7 cellular contexts compared by ENCODE assay signal in genomic region chr5:139414601-139415121, GRCh38. TPM values are rescaled to one million over a fixed set of nuclear protein-coding genes. Genes with fewer than 3 reads are reported as not detected.
A peak's percentile ranks its signal among the peaks of the same experiment; 100 is the strongest.
DNase-seq lines count a peak whose midpoint lies in the region; ATAC-seq and FAIRE-seq lines count a peak whose summit lies in the region.
"Had no signal": no experiment of that assay in that cellular context is flagged by ENCODE, and none has a peak within 500 bp of the region (broad histone marks: within the 10 kb centered on the region; RNA-seq: fewer than 3 reads in every experiment).

No MANE protein-coding gene starts in this region.

- H3K36me3 Mint-ChIP-seq in activated T-helper 2 cell treated with anti-CD3 and anti-CD28 coated beads, Interferon-gamma antibody, Interleukin-2, Interleukin-4, amounts not matched to agents 10 μg/mL and 5 μg/mL and 100 μg/mL, durations not matched to agents 14 hours and 24 hours and 36 hours (ENCODE audit: low read depth) = peaks cover 55% of the 10 kb centered on the region
- peaks cover 0 to 23% (median 17%) of the 10 kb centered on the region in 3 donors for H3K36me3 Mint-ChIP-seq in immature natural killer cell

- peak; percentile 58 for FAIRE-seq in GM19239 (lab: Jason Lieb, UNC)

- no peak for ATAC-seq in GM21360 (IDR thresholded peaks at IDR 0.05; ENCODE audit: unreplicated experiment)

- no peaks in the 10 kb centered on the region for H3K27me3 ChIP-seq in muscle layer of duodenum (ENCODE audit: low read depth, low read length)

- peak overlapping the region; percentile 66 for H3K4me3 Mint-ChIP-seq in activated T-helper 2 cell treated with anti-CD3 and anti-CD28 coated beads, Interferon-gamma antibody, Interleukin-2, Interleukin-4, amounts not matched to agents 10 μg/mL and 5 μg/mL and 100 μg/mL, durations not matched to agents 14 hours and 24 hours and 36 hours (ENCODE audit: low read depth)
- H3K4me3 Mint-ChIP-seq in immature natural killer cell = no peak overlapping the region
- H3K4me3 Mint-ChIP-seq: memory B cell had no signal

- H3K27ac Mint-ChIP-seq in activated T-helper 2 cell treated with anti-CD3 and anti-CD28 coated beads, Interferon-gamma antibody, Interleukin-2, Interleukin-4, amounts not matched to agents 10 μg/mL and 5 μg/mL and 100 μg/mL, durations not matched to agents 14 hours and 24 hours and 36 hours = peak overlapping the region; percentile 97
- H3K27ac Mint-ChIP-seq in immature natural killer cell = no peak overlapping the region
- H3K27ac Mint-ChIP-seq: memory B cell had no signal

- no peaks in the 10 kb centered on the region for H3K9me3 Mint-ChIP-seq in activated T-helper 2 cell treated with anti-CD3 and anti-CD28 coated beads, Interferon-gamma antibody, Interleukin-2, Interleukin-4, amounts not matched to agents 10 μg/mL and 5 μg/mL and 100 μg/mL, durations not matched to agents 14 hours and 24 hours and 36 hours
- H3K9me3 Mint-ChIP-seq in immature natural killer cell = no peaks in the 10 kb centered on the region
- H3K9me3 Mint-ChIP-seq: memory B cell had no signal

- no peak overlapping the region for H3K4me3 ChIP-seq in muscle layer of duodenum (ENCODE audit: low read depth in 1 of 2, low read length in 2 of 2)

- intact Hi-C loops in activated T-helper 2 cell treated with anti-CD3 and anti-CD28 coated beads, Interferon-gamma antibody, Interleukin-2, Interleukin-4, amounts not matched to agents 10 μg/mL and 5 μg/mL and 100 μg/mL, durations not matched to agents 14 hours and 24 hours and 36 hours (cut with micrococcal nuclease) = loop anchor here (1.0 to 10.0 kb wide), 10 partner anchors 10 to 350 kb away; partner anchors contain the start of genes DNAJC18, SPATA24, STING1 and UBE2D2

- no peaks in the 10 kb centered on the region for H3K9me3 ChIP-seq in muscle layer of duodenum (ENCODE audit: control insufficient read depth in 1 of 2, low read length in 2 of 2)

- H3K36me3 ChIP-seq in muscle layer of duodenum (ENCODE audit: control insufficient read depth in 1 of 2, insufficient read depth in 2 of 2, low read length in 2 of 2) = peaks cover 8 to 11% of the 10 kb centered on the region in 2 donors

- H3K27me3 Mint-ChIP-seq in activated T-helper 2 cell treated with anti-CD3 and anti-CD28 coated beads, Interferon-gamma antibody, Interleukin-2, Interleukin-4, amounts not matched to agents 10 μg/mL and 5 μg/mL and 100 μg/mL, durations not matched to agents 14 hours and 24 hours and 36 hours (ENCODE audit: low read depth) = no peaks in the 10 kb centered on the region
- H3K27me3 Mint-ChIP-seq in immature natural killer cell (ENCODE audit: low read depth in 3 of 3) = no peaks in the 10 kb centered on the region
- H3K27me3 Mint-ChIP-seq: memory B cell had no signal

- no peak for DNase-seq in GM19239 (ENCODE audit: insufficient read length, low spot score)
- no peak for DNase-seq in activated T-helper 2 cell treated with anti-CD3 and anti-CD28 coated beads, Interferon-gamma antibody, Interleukin-2, Interleukin-4, amounts not matched to agents 10 μg/mL and 5 μg/mL and 100 μg/mL, durations not matched to agents 14 hours and 24 hours and 36 hours (ENCODE audit: low spot score)
- no peak for DNase-seq in immature natural killer cell
- no peak for DNase-seq in NCI-H524 treated with DMSO at 0.1 percent for 48 hours (lab: John Stamatoyannopoulos, UW)

- peak overlapping the region; percentile 65 for H3K27ac ChIP-seq in muscle layer of duodenum (ENCODE audit: low read length)

- peaks cover 59% of the 10 kb centered on the region for H3K4me1 Mint-ChIP-seq in activated T-helper 2 cell treated with anti-CD3 and anti-CD28 coated beads, Interferon-gamma antibody, Interleukin-2, Interleukin-4, amounts not matched to agents 10 μg/mL and 5 μg/mL and 100 μg/mL, durations not matched to agents 14 hours and 24 hours and 36 hours (ENCODE audit: low read depth)
- no peaks in the 10 kb centered on the region for H3K4me1 Mint-ChIP-seq in immature natural killer cell
- H3K4me1 Mint-ChIP-seq: memory B cell had no signal

- peaks cover 10 to 48% of the 10 kb centered on the region in 2 donors for H3K4me1 ChIP-seq in muscle layer of duodenum (ENCODE audit: control insufficient read depth in 1 of 2, insufficient read depth in 2 of 2, low read length in 2 of 2)

RNA-seq across cellular contexts. Expression of gene SPATA24, which starts 10.8 kb away (rescaled TPM):
- total RNA-seq in activated T-helper 2 cell treated with anti-CD3 and anti-CD28 coated beads, Interferon-gamma antibody, Interleukin-2, Interleukin-4, amounts not matched to agents 10 μg/mL and 5 μg/mL and 100 μg/mL, durations not matched to agents 14 hours and 24 hours and 36 hours = 4.7 and 4.8 TPM in 2 replicates
- polyA plus RNA-seq in immature natural killer cell = 1 to 10 TPM in 2 of 3 donors, not detected in 1; 4.5 to 5.6 TPM

RNA-seq across cellular contexts. Expression of gene PROB1, which starts 19.8 kb away (rescaled TPM):
- 7.7 and 8.3 TPM in 2 replicates for total RNA-seq in activated T-helper 2 cell treated with anti-CD3 and anti-CD28 coated beads, Interferon-gamma antibody, Interleukin-2, Interleukin-4, amounts not matched to agents 10 μg/mL and 5 μg/mL and 100 μg/mL, durations not matched to agents 14 hours and 24 hours and 36 hours
- polyA plus RNA-seq in immature natural killer cell = 1 to 10 TPM in 1 of 3 donors, under 1 TPM in 1, not detected in 1; 0.39 to 1.4 TPM

RNA-seq across cellular contexts. Expression of gene DNAJC18, which starts 24.7 kb away (rescaled TPM):
- total RNA-seq in activated T-helper 2 cell treated with anti-CD3 and anti-CD28 coated beads, Interferon-gamma antibody, Interleukin-2, Interleukin-4, amounts not matched to agents 10 μg/mL and 5 μg/mL and 100 μg/mL, durations not matched to agents 14 hours and 24 hours and 36 hours = 29.8 and 35.8 TPM in 2 replicates
- 1 to 10 TPM in 2 of 3 donors, not detected in 1; 3.7 to 4.3 TPM for polyA plus RNA-seq in immature natural killer cell

RNA-seq across cellular contexts. Expression of gene MZB1, which starts 24.9 kb away (rescaled TPM):
- total RNA-seq in activated T-helper 2 cell treated with anti-CD3 and anti-CD28 coated beads, Interferon-gamma antibody, Interleukin-2, Interleukin-4, amounts not matched to agents 10 μg/mL and 5 μg/mL and 100 μg/mL, durations not matched to agents 14 hours and 24 hours and 36 hours = 48.3 and 53.6 TPM in 2 replicates
- 1 to 10 TPM; 1.3 to 2.9 (median 2.8) TPM for polyA plus RNA-seq in immature natural killer cell

RNA-seq across cellular contexts. Expression of gene SLC23A1, which starts 31.6 kb away (rescaled TPM):
- 2.1 and 4.2 TPM in 2 replicates for total RNA-seq in activated T-helper 2 cell treated with anti-CD3 and anti-CD28 coated beads, Interferon-gamma antibody, Interleukin-2, Interleukin-4, amounts not matched to agents 10 μg/mL and 5 μg/mL and 100 μg/mL, durations not matched to agents 14 hours and 24 hours and 36 hours
- under 1 TPM in 1 of 3 donors, not detected in 2; 0.19 TPM for polyA plus RNA-seq in immature natural killer cell
